1 cellular context compared by ENCODE assay signal in the genomic region with DNA sequence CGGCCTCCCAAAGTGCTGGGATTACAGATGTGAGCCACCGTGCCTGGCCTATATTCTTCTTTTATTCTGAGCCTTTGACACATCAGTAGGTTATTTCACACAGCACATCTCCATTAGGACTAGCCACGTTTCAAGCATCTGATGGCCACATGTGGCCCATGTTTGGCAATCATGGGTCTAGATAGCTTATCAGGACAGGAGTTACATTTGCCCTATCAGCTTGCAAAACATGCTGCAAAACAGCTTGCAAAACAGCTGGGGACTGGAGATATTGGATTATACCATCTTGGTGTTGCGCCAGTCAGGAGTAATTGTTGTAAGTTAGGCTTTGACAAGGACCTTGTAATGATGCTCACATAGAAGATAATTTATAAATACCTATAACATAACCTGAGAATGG.
TF ChIP-seq lines count a peak whose summit lies in the region.

No MANE protein-coding gene starts in this region.

TF ChIP-seq in K562, 482 proteins besides CTCF, POLR2A, EP300 and RAD21 (continued from another document and continues in another):
- TF ChIP-seq, protein P1, sequence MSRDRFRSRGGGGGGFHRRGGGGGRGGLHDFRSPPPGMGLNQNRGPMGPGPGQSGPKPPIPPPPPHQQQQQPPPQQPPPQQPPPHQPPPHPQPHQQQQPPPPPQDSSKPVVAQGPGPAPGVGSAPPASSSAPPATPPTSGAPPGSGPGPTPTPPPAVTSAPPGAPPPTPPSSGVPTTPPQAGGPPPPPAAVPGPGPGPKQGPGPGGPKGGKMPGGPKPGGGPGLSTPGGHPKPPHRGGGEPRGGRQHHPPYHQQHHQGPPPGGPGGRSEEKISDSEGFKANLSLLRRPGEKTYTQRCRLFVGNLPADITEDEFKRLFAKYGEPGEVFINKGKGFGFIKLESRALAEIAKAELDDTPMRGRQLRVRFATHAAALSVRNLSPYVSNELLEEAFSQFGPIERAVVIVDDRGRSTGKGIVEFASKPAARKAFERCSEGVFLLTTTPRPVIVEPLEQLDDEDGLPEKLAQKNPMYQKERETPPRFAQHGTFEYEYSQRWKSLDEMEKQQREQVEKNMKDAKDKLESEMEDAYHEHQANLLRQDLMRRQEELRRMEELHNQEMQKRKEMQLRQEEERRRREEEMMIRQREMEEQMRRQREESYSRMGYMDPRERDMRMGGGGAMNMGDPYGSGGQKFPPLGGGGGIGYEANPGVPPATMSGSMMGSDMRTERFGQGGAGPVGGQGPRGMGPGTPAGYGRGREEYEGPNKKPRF (IDR thresholded peaks at IDR 0.05; ENCODE audit: low read depth, low read length), result no peak
- TF ChIP-seq MXD1 (CRISPR knock-in tag; IDR thresholded peaks at IDR 0.05; ENCODE audit: borderline replicate concordance, poor library complexity, severe bottlenecking) (no peak), KLF6 (CRISPR knock-in tag; IDR thresholded peaks at IDR 0.05; ENCODE audit: borderline replicate concordance) (no peak), ZNF76 (CRISPR knock-in tag; IDR thresholded peaks at IDR 0.05; ENCODE audit: borderline replicate concordance) (no peak), CHD4 (IDR thresholded peaks at IDR 0.05; ENCODE audit: insufficient read depth, insufficient replicate concordance, low read depth, low read length, poor library complexity, severe bottlenecking) (no peak), SREBF2 (CRISPR knock-in tag; IDR thresholded peaks at IDR 0.05) (no peak), NELFE (IDR thresholded peaks at IDR 0.05; ENCODE audit: insufficient read depth, insufficient read length) (no peak), POLR2B (IDR thresholded peaks at IDR 0.05; ENCODE audit: low read depth, partially characterized antibody) (no peak), PCBP1 (IDR thresholded peaks at IDR 0.05; ENCODE audit: low read depth, low read length, poor library complexity, severe bottlenecking) (no peak), CLOCK (CRISPR knock-in tag; IDR thresholded peaks at IDR 0.05; ENCODE audit: borderline replicate concordance) (no peak), SUPT5H (IDR thresholded peaks at IDR 0.05) (no peak), KAT7 (CRISPR knock-in tag; IDR thresholded peaks at IDR 0.05; ENCODE audit: borderline replicate concordance) (no peak), FOXA3 (CRISPR knock-in tag; conservative IDR thresholded peaks at IDR 0.05 in 1 of 2, IDR thresholded peaks at IDR 0.05 in 1 of 2) (peak in 1 of 2 experiments; percentile 49; a peak in 1 of 4 replicates), ZNF79 (CRISPR knock-in tag; IDR thresholded peaks at IDR 0.05; ENCODE audit: low read depth) (0 out of 2 replicates have a peak, but pooled peaks have one; percentile 29), MXI1 (IDR thresholded peaks at IDR 0.05; ENCODE audit: low read depth, low read length) (no peak), PHTF2 (CRISPR knock-in tag; IDR thresholded peaks at IDR 0.05) (no peak), E2F4 (CRISPR knock-in tag; IDR thresholded peaks at IDR 0.05; ENCODE audit: low read depth) (no peak), GABPB2 (CRISPR knock-in tag; conservative IDR thresholded peaks at IDR 0.05) (no peak), ZNF280A (IDR thresholded peaks at IDR 0.05; ENCODE audit: low read depth, partially characterized antibody) (no peak), ADNP (tag; IDR thresholded peaks at IDR 0.05) (0 out of 2 replicates have a peak, but pooled peaks have one; percentile 20), ZNF696 (CRISPR knock-in tag; conservative IDR thresholded peaks at IDR 0.05) (no peak), PTRF (tag; IDR thresholded peaks at IDR 0.05) (no peak), ZNF311 (CRISPR knock-in tag; IDR thresholded peaks at IDR 0.05) (0 out of 2 replicates have a peak, but pooled peaks have one; percentile 59), TCF7 (IDR thresholded peaks at IDR 0.05; ENCODE audit: borderline replicate concordance) (no peak), MEF2A (IDR thresholded peaks at IDR 0.05; ENCODE audit: control insufficient read depth, low read depth, low read length) (no peak), COPS2 (conservative IDR thresholded peaks at IDR 0.05) (no peak)
- TF ChIP-seq, protein P2, sequence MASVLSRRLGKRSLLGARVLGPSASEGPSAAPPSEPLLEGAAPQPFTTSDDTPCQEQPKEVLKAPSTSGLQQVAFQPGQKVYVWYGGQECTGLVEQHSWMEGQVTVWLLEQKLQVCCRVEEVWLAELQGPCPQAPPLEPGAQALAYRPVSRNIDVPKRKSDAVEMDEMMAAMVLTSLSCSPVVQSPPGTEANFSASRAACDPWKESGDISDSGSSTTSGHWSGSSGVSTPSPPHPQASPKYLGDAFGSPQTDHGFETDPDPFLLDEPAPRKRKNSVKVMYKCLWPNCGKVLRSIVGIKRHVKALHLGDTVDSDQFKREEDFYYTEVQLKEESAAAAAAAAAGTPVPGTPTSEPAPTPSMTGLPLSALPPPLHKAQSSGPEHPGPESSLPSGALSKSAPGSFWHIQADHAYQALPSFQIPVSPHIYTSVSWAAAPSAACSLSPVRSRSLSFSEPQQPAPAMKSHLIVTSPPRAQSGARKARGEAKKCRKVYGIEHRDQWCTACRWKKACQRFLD (CRISPR knock-in tag; IDR thresholded peaks at IDR 0.05), result peak; percentile 84; the same call in 1 of the 2 replicates
- TF ChIP-seq, protein P3, sequence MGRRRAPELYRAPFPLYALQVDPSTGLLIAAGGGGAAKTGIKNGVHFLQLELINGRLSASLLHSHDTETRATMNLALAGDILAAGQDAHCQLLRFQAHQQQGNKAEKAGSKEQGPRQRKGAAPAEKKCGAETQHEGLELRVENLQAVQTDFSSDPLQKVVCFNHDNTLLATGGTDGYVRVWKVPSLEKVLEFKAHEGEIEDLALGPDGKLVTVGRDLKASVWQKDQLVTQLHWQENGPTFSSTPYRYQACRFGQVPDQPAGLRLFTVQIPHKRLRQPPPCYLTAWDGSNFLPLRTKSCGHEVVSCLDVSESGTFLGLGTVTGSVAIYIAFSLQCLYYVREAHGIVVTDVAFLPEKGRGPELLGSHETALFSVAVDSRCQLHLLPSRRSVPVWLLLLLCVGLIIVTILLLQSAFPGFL (CRISPR knock-in tag; IDR thresholded peaks at IDR 0.05), result no peak
- TF ChIP-seq, protein P4, sequence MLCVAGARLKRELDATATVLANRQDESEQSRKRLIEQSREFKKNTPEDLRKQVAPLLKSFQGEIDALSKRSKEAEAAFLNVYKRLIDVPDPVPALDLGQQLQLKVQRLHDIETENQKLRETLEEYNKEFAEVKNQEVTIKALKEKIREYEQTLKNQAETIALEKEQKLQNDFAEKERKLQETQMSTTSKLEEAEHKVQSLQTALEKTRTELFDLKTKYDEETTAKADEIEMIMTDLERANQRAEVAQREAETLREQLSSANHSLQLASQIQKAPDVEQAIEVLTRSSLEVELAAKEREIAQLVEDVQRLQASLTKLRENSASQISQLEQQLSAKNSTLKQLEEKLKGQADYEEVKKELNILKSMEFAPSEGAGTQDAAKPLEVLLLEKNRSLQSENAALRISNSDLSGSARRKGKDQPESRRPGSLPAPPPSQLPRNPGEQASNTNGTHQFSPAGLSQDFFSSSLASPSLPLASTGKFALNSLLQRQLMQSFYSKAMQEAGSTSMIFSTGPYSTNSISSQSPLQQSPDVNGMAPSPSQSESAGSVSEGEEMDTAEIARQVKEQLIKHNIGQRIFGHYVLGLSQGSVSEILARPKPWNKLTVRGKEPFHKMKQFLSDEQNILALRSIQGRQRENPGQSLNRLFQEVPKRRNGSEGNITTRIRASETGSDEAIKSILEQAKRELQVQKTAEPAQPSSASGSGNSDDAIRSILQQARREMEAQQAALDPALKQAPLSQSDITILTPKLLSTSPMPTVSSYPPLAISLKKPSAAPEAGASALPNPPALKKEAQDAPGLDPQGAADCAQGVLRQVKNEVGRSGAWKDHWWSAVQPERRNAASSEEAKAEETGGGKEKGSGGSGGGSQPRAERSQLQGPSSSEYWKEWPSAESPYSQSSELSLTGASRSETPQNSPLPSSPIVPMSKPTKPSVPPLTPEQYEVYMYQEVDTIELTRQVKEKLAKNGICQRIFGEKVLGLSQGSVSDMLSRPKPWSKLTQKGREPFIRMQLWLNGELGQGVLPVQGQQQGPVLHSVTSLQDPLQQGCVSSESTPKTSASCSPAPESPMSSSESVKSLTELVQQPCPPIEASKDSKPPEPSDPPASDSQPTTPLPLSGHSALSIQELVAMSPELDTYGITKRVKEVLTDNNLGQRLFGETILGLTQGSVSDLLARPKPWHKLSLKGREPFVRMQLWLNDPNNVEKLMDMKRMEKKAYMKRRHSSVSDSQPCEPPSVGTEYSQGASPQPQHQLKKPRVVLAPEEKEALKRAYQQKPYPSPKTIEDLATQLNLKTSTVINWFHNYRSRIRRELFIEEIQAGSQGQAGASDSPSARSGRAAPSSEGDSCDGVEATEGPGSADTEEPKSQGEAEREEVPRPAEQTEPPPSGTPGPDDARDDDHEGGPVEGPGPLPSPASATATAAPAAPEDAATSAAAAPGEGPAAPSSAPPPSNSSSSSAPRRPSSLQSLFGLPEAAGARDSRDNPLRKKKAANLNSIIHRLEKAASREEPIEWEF (CRISPR knock-in tag; IDR thresholded peaks at IDR 0.05), result no peak
- TF ChIP-seq, protein P5, sequence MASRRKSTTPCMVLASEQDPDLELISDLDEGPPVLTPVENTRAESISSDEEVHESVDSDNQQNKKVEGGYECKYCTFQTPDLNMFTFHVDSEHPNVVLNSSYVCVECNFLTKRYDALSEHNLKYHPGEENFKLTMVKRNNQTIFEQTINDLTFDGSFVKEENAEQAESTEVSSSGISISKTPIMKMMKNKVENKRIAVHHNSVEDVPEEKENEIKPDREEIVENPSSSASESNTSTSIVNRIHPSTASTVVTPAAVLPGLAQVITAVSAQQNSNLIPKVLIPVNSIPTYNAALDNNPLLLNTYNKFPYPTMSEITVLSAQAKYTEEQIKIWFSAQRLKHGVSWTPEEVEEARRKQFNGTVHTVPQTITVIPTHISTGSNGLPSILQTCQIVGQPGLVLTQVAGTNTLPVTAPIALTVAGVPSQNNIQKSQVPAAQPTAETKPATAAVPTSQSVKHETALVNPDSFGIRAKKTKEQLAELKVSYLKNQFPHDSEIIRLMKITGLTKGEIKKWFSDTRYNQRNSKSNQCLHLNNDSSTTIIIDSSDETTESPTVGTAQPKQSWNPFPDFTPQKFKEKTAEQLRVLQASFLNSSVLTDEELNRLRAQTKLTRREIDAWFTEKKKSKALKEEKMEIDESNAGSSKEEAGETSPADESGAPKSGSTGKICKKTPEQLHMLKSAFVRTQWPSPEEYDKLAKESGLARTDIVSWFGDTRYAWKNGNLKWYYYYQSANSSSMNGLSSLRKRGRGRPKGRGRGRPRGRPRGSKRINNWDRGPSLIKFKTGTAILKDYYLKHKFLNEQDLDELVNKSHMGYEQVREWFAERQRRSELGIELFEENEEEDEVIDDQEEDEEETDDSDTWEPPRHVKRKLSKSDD (conservative IDR thresholded peaks at IDR 0.05; ENCODE audit: low read length), result no peak
- TF ChIP-seq, protein P6, sequence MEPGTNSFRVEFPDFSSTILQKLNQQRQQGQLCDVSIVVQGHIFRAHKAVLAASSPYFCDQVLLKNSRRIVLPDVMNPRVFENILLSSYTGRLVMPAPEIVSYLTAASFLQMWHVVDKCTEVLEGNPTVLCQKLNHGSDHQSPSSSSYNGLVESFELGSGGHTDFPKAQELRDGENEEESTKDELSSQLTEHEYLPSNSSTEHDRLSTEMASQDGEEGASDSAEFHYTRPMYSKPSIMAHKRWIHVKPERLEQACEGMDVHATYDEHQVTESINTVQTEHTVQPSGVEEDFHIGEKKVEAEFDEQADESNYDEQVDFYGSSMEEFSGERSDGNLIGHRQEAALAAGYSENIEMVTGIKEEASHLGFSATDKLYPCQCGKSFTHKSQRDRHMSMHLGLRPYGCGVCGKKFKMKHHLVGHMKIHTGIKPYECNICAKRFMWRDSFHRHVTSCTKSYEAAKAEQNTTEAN (CRISPR knock-in tag; IDR thresholded peaks at IDR 0.05), result no peak
- TF ChIP-seq, protein P7, sequence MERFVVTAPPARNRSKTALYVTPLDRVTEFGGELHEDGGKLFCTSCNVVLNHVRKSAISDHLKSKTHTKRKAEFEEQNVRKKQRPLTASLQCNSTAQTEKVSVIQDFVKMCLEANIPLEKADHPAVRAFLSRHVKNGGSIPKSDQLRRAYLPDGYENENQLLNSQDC (CRISPR knock-in tag; IDR thresholded peaks at IDR 0.05), result no peak
